Comparison of ENCODE assay signal across 15 cellular contexts in genomic region chr3:9214599-9214998, GRCh38. TPM values are rescaled to one million over a fixed set of nuclear protein-coding genes. Genes with fewer than 3 reads are reported as not detected.
A peak's percentile ranks its signal among the peaks of the same experiment; 100 is the strongest.
DNase-seq lines count a peak whose midpoint lies in the region; ATAC-seq and TF ChIP-seq lines count a peak whose summit lies in the region.
"Had no signal": no experiment of that assay in that cellular context is flagged by ENCODE, and none has a peak within 500 bp of the region (broad histone marks: within the 10 kb centered on the region; RNA-seq: fewer than 3 reads in every experiment).

No MANE protein-coding gene starts in this region.

- H3K27me3 ChIP-seq in adrenal gland, result no peaks in the 10 kb centered on the region
- H3K27me3 ChIP-seq: cardiac muscle cell, transverse colon had no signal

- H3K9me3 ChIP-seq in adrenal gland (replicated peaks in 1 of 3), result no peaks in the 10 kb centered on the region
- H3K9me3 ChIP-seq: HAP-1, transverse colon had no signal

- DNase-seq in H4 (ENCODE audit: low spot score) (peak; percentile 71), RPMI7951 (ENCODE audit: low read depth) (peak; percentile 88), fibroblast of pulmonary artery (ENCODE audit: low read depth) (peak; percentile 29), renal cortical epithelial cell (ENCODE audit: low read depth) (peak; percentile 54), adrenal gland (no peak), hypothalamus (lab: John Stamatoyannopoulos, UW) (no peak)
- no peak for DNase-seq in stimulated activated CD4-positive, alpha-beta T cell treated with anti-CD3 and anti-CD28 coated beads, Interleukin-12 subunit alpha, Interleukin-12 subunit beta, amount 100 ng/mL, for 4 hours
- DNase-seq: erythroblast, NCI-H1930, transverse colon had no signal

- peaks cover 0 to 15% of the 10 kb centered on the region in 2 donors for H3K4me1 ChIP-seq in adrenal gland (replicated peaks in 1 of 2)
- H3K4me1 ChIP-seq: transverse colon had no signal

- H3K27ac ChIP-seq in adrenal gland, result peak overlapping the region in 2 of 5 donors; percentile 21 to 56
- H3K27ac ChIP-seq: cardiac muscle cell, transverse colon had no signal

- H3K4me3 ChIP-seq in fibroblast of pulmonary artery (replicated peaks; ENCODE audit: low read depth, low read length) (no peak overlapping the region), adrenal gland (no peak overlapping the region)
- H3K4me3 ChIP-seq: cardiac muscle cell, HAP-1, smooth muscle cell, transverse colon had no signal

- H3K36me3 ChIP-seq in adrenal gland (replicated peaks in 1 of 2), result no peaks in the 10 kb centered on the region
- H3K36me3 ChIP-seq: cardiac muscle cell, HAP-1, transverse colon had no signal

- ATAC-seq in GM21576 (IDR thresholded peaks at IDR 0.05; ENCODE audit: unreplicated experiment), result no peak
- ATAC-seq: activated CD4-positive, CD25-positive, alpha-beta regulatory T cell treated with anti-CD3 and anti-CD28 coated beads, Interleukin-2, amount 50 U/mL, for 24 hours had no signal

- no peak for TF ChIP-seq POLR2A in adrenal gland (IDR thresholded peaks at IDR 0.05)

- TF ChIP-seq CTCF in fibroblast of pulmonary artery (IDR thresholded peaks at IDR 0.05; ENCODE audit: low read length, missing control alignments), result no peak
- no peak for TF ChIP-seq CTCF in adrenal gland (IDR thresholded peaks at IDR 0.05)

- intact Hi-C loops in adrenal gland (cut with DNase I), result no loop called here

- WGBS in adrenal gland, 4 donors, result 18 to 36% (median 26%) methylated on average over 2 of the region's 2 CpGs

RNA-seq across cellular contexts. Expression of gene SRGAP3, which starts 34.8 kb away (rescaled TPM):
- total RNA-seq in H4 (2014; rRNA removed; shearing (Covaris generic)), result 1.5 and 1.8 TPM in 2 replicates
- 2.3 and 3.6 TPM in 2 replicates for total RNA-seq in RPMI7951 (2014; rRNA removed; shearing (Covaris generic))
- 5.4 and 16.0 TPM in 2 replicates for total RNA-seq in renal cortical epithelial cell
- total RNA-seq in adrenal gland, result 10 to 100 TPM; 13.6 to 35.0 (median 23.8) TPM
- 1 to 10 TPM; 3.3 to 8.8 (median 8.1) TPM for polyA plus RNA-seq in adrenal gland

Comparison
In these comparisons a context has a peak if more than half of its experiments do, and no peak if none do; other contexts are left out.
1. DNase-seq: peak in H4 (single experiment), RPMI7951 (single experiment), fibroblast of pulmonary artery (single experiment) and renal cortical epithelial cell (single experiment); none in adrenal gland (0 of 7), stimulated activated CD4-positive, alpha-beta T cell treated with anti-CD3 and anti-CD28 coated beads, Interleukin-12 subunit alpha, Interleukin-12 subunit beta, amount 100 ng/mL, for 4 hours (single experiment) and hypothalamus (0 of 51).